In the genomic region with DNA sequence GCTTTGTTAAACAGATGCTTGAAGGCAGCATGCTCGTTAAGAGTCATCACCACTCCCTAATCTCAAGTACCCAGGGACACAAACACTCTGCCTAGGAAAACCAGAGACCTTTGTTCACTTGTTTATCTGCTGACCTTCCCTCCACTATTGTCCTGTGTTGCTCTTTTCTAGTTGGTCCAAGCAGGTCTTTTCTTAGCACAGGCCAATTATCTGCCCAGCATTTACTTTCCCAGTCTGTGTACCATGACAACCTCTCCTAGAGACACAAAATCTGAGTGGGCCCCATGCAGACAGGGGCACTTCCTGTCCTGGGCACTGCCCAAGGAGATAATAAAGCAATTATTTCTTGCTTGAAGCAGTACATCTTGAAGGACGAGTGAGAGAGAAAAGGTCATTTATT, we compare ENCODE assay signal across 10 cellular contexts. TPM values are rescaled to one million over a fixed set of nuclear protein-coding genes. Genes with fewer than 3 reads are reported as not detected.
DNase-seq lines count a peak whose midpoint lies in the region; ATAC-seq and TF ChIP-seq lines count a peak whose summit lies in the region.
"Not testable (repeated sequence)": the region's sequence is repeated elsewhere in the genome, so short reads cannot be mapped to it uniquely, and the experiment has no call there.
"Had no signal": no experiment of that assay in that cellular context is flagged by ENCODE, and none has a peak within 500 bp of the region (broad histone marks: within the 10 kb centered on the region; RNA-seq: fewer than 3 reads in every experiment).

No MANE protein-coding gene starts in this region.

- H3K27me3 ChIP-seq in H9 (ENCODE audit: insufficient read depth, low read length); cardiac muscle cell: not testable (repeated sequence)

- not testable (repeated sequence) for H3K36me3 Mint-ChIP-seq in H9 (ENCODE audit: insufficient read depth in 1 of 3, low read depth in 3 of 3); WTC11

- H3K23me2 ChIP-seq in H9 (ENCODE audit: insufficient read length, low read depth, low read length, poor library complexity, severe bottlenecking): not testable (repeated sequence)

- CTCF ChIA-PET in WTC11 (lab: Charles Lee): not testable (repeated sequence)

- H3K14ac ChIP-seq in H9 (ENCODE audit: insufficient read depth, low read length): not testable (repeated sequence)

- not testable (repeated sequence) for H3K4me1 ChIP-seq in H9 (ENCODE audit: insufficient read depth, low read length); cardiac muscle cell (ENCODE audit: low read depth)

- no CpG with 5 or more reads among the region's 2 CpGs for WGBS in H9 (ENCODE audit: extremely low coverage, insufficient read length, low lambda C conversion rate)

- not testable (repeated sequence) for H3K4me3 ChIP-seq in cardiac muscle cell

- H3K9me3 Mint-ChIP-seq in H9 (peaks cover 5 to 16% of the 10 kb centered on the region in 2 experiments; a peak in 4 of 5 replicates), WTC11 (peaks cover 11% of the 10 kb centered on the region)

- not testable (repeated sequence) for H3K56ac ChIP-seq in H9 (ENCODE audit: insufficient read length, low read depth, low read length)

- not testable (repeated sequence) for H3K79me1 ChIP-seq in H9 (ENCODE audit: insufficient read depth, low read depth, low read length, poor library complexity, severe bottlenecking)

- not testable (repeated sequence) for H3K23ac ChIP-seq in H9 (ENCODE audit: insufficient read length, low read depth, low read length)

- not testable (repeated sequence) for DNase-seq in H9; WTC11 (ENCODE audit: low spot score); cardiac muscle cell (ENCODE audit: low read depth in 1 of 2, low spot score in 1 of 2)
- DNase-seq in NCI-H2029 (lab: John Stamatoyannopoulos, UW) (peak; percentile 26), NCI-H748 treated with DMSO at 0.1 percent for 48 hours (lab: John Stamatoyannopoulos, UW) (peak; percentile 64), left kidney (ENCODE audit: low read depth, low spot score) (peak; percentile 29), posterior vena cava (ENCODE audit: low spot score) (peak; percentile 5)

- not testable (repeated sequence) for H2BK20ac ChIP-seq in H9 (ENCODE audit: low read depth, low read length, poor library complexity, severe bottlenecking)

- not testable (repeated sequence) for H3K4me2 ChIP-seq in H9 (ENCODE audit: insufficient read depth, insufficient read length, low read length)

- H2BK15ac ChIP-seq in H9 (ENCODE audit: low read depth, low read length): not testable (repeated sequence)

- H3K9ac ChIP-seq in H9 (ENCODE audit: extremely low read depth, insufficient read length, low read length): not testable (repeated sequence)

- H3K27ac ChIP-seq in H9 (ENCODE audit: insufficient read length, low read depth, low read length): not testable (repeated sequence)
- H3K27ac ChIP-seq in cardiac muscle cell: peak overlapping the region; percentile 82

- H3K9me3 ChIP-seq in H9 (ENCODE audit: control insufficient read depth, low read depth, low read length); cardiac muscle cell (ENCODE audit: low read depth): not testable (repeated sequence)

- H2BK12ac ChIP-seq in H9 (ENCODE audit: insufficient read length, low read depth, low read length): not testable (repeated sequence)

- not testable (repeated sequence) for H4K91ac ChIP-seq in H9 (ENCODE audit: insufficient read length, low read depth, low read length)

- not testable (repeated sequence) for H2BK120ac ChIP-seq in H9 (ENCODE audit: low read depth, low read length, poor library complexity, severe bottlenecking)

- not testable (repeated sequence) for ATAC-seq in WTC11

- H2BK5ac ChIP-seq in H9 (ENCODE audit: insufficient read length, low read length): not testable (repeated sequence)

- H3K27me3 Mint-ChIP-seq in H9 (ENCODE audit: low read depth); WTC11 (ENCODE audit: low read depth): not testable (repeated sequence)

- not testable (repeated sequence) for H2AK5ac ChIP-seq in H9 (ENCODE audit: insufficient read length, low read length)

- not testable (repeated sequence) for H3T11ph ChIP-seq in H9 (ENCODE audit: low read length)

- H3K79me2 ChIP-seq in H9 (ENCODE audit: insufficient read depth, low read length): not testable (repeated sequence)

- intact Hi-C loops in posterior vena cava (cut with DNase I): loop anchor here (10.0 kb wide), 2 partner anchors 275 to 505 kb away; partner anchors contain the start of gene ZNF843 (in 1 of the 2)

- H4K20me1 ChIP-seq in H9 (ENCODE audit: control insufficient read depth, insufficient read depth, insufficient read length): not testable (repeated sequence)

- not testable (repeated sequence) for H3K4ac ChIP-seq in H9 (ENCODE audit: low read depth, low read length)

- H3K4me1 Mint-ChIP-seq in H9: peaks cover 27% of the 10 kb centered on the region in 2 experiments
- peaks cover 16% of the 10 kb centered on the region for H3K4me1 Mint-ChIP-seq in WTC11

- not testable (repeated sequence) for H4K8ac ChIP-seq in H9 (replicated peaks; ENCODE audit: insufficient read length, low read depth, low read length)

- POLR2A ChIA-PET in WTC11 (lab: Charles Lee): not testable (repeated sequence)

- H4K5ac ChIP-seq in H9 (ENCODE audit: insufficient read length, low read depth, low read length): not testable (repeated sequence)

- peak overlapping the region in 2 of 3 experiments; percentile 13 to 49; a peak in 3 of 7 replicates for H3K27ac Mint-ChIP-seq in H9
- H3K27ac Mint-ChIP-seq in WTC11: peak overlapping the region; percentile 9; the same call in 1 of the 2 replicates

- H3K4me3 Mint-ChIP-seq in H9, WTC11: not testable (repeated sequence)

- H2AFZ ChIP-seq in H9 (ENCODE audit: low read length): not testable (repeated sequence)

- not testable (repeated sequence) for H3K36me3 ChIP-seq in cardiac muscle cell

- H3K18ac ChIP-seq in H9 (ENCODE audit: insufficient read length, low read depth, low read length): not testable (repeated sequence)

- TF ChIP-seq CTCF in H9 (conservative IDR thresholded peaks at IDR 0.05); WTC11 (IDR thresholded peaks at IDR 0.05); cardiac muscle cell (IDR thresholded peaks at IDR 0.05; ENCODE audit: low read depth, low read length): not testable (repeated sequence)

RNA-seq across cellular contexts. Expression of gene FUS, which starts 9.9 kb away (rescaled TPM):
- total RNA-seq in H9 (2021) (953 and 1,034 TPM in 2 replicates), WTC11 (2021) (631 to 770 TPM (median 679 TPM) in 3 replicates), cardiac muscle cell (40.6 and 54.4 TPM in 2 replicates), posterior vena cava (100 to 1,000 TPM; 168 to 208 TPM)
- polyA plus RNA-seq in cardiac muscle cell: 386 and 618 TPM in 2 replicates

RNA-seq across cellular contexts. Expression of gene PRSS36, which starts 20.2 kb away (rescaled TPM):
- 0.66 and 0.72 TPM in 2 replicates for total RNA-seq in H9 (2021)
- total RNA-seq in WTC11 (2021): 0.48 to 1.5 TPM (median 1.3 TPM) in 3 replicates
- total RNA-seq in cardiac muscle cell: 0.63 and 1.1 TPM in 2 replicates
- polyA plus RNA-seq in cardiac muscle cell: 1.8 and 3.3 TPM in 2 replicates
- 1 to 10 TPM; 2.9 to 5.2 TPM for total RNA-seq in posterior vena cava

RNA-seq across cellular contexts. Expression of gene PYCARD, which starts 32.5 kb away (rescaled TPM):
- total RNA-seq in H9 (2021) (37.5 and 38.5 TPM in 2 replicates), WTC11 (2021) (35.2 to 45.5 TPM (median 42.4 TPM) in 3 replicates), cardiac muscle cell (1.4 and 2.7 TPM in 2 replicates), posterior vena cava (10 to 100 TPM; 13.0 to 23.9 TPM)
- polyA plus RNA-seq in cardiac muscle cell: 2.3 and 5.2 TPM in 2 replicates

RNA-seq across cellular contexts. Expression of gene PRSS8, which starts 34.5 kb away (rescaled TPM):
- total RNA-seq in H9 (2021): 64.0 and 65.0 TPM in 2 replicates
- 78.8 to 127 TPM (median 127 TPM) in 3 replicates for total RNA-seq in WTC11 (2021)
- total RNA-seq in cardiac muscle cell: 11.6 TPM in 2 replicates
- 19.5 and 22.5 TPM in 2 replicates for polyA plus RNA-seq in cardiac muscle cell
- under 1 TPM in 1 of 2 donors, not detected in 1; 0.23 TPM for total RNA-seq in posterior vena cava
- total RNA-seq: CD4-positive, alpha-beta memory T cell had no signal
- polyA plus RNA-seq: AG04450 had no signal

RNA-seq across cellular contexts. Expression of gene TRIM72, which starts 43.8 kb away (rescaled TPM):
- total RNA-seq in H9 (2021): 1.2 and 1.3 TPM in 2 replicates
- 1.8 to 2.5 TPM (median 2.4 TPM) in 3 replicates for total RNA-seq in WTC11 (2021)
- 0.21 and 0.51 TPM in 2 replicates for total RNA-seq in cardiac muscle cell
- polyA plus RNA-seq in cardiac muscle cell: not detected in 2 replicates
- total RNA-seq in posterior vena cava: under 1 TPM; 0.05 to 0.10 TPM
- total RNA-seq: CD4-positive, alpha-beta memory T cell; Peyer's patch had no signal
- polyA plus RNA-seq: AG04450; CD4-positive, alpha-beta memory T cell had no signal
